ENCODE assay signal across 29 cellular contexts in genomic region chr4:30262379-30262778, GRCh38.
"Had no signal": no experiment of that assay in that cellular context is flagged by ENCODE, and none has a peak within 500 bp of the region (broad histone marks: within the 10 kb centered on the region; RNA-seq: fewer than 3 reads in every experiment).

No MANE protein-coding gene starts in this region.

- H3K9me3 ChIP-seq: gastrocnemius medialis had no signal

- DNase-seq: activated B cell treated with CpG ODN at 0.5 μM for 24 hours; activated CD4-positive, alpha-beta T cell treated with anti-CD3 and anti-CD28 coated beads for 48 hours; activated CD4-positive, alpha-beta T cell treated with anti-CD3 and anti-CD28 coated beads, Interleukin-2, amount 50 U/mL, for 1 hour; activated CD4-positive, alpha-beta T cell treated with anti-CD3 and anti-CD28 coated beads, Interleukin-2, amount 50 U/mL, for 48 hours; activated CD8-positive, alpha-beta memory T cell treated with anti-CD3 and anti-CD28 coated beads for 24 hours; activated CD8-positive, alpha-beta T cell treated with anti-CD3 and anti-CD28 coated beads for 36 hours; activated effector memory CD4-positive, alpha-beta T cell treated with Interleukin-2 at 50 U/mL for 16 hours; activated gamma-delta T cell treated with Interleukin-2 at 50 U/mL for 16 hours; activated naive CD4-positive, alpha-beta T cell treated with anti-CD3 and anti-CD28 coated beads, Interleukin-2, amount 50 U/mL, for 16 hours; activated naive CD4-positive, alpha-beta T cell treated with Interleukin-2 at 50 U/mL for 16 hours; activated T-cell treated with anti-CD3 and anti-CD28 coated beads, Interleukin-2, amount 50 U/mL, for 4 hours; amniotic stem cell; anterior cingulate cortex; brain microvascular endothelial cell; caudate nucleus; cortex of kidney; dermis blood vessel endothelial cell; effector CD4-positive, alpha-beta T cell; effector memory CD8-positive, alpha-beta T cell; foreskin fibroblast; gastrocnemius medialis; heart right ventricle; T-helper 2 cell; WERI-Rb-1 had no signal

- H3K27me3 ChIP-seq: brain microvascular endothelial cell, gastrocnemius medialis, heart right ventricle, hepatocyte had no signal

- H3K4me3 ChIP-seq: gastrocnemius medialis, heart right ventricle, hepatocyte had no signal

- H3K4me2 ChIP-seq: hepatocyte had no signal

- H3K27ac Mint-ChIP-seq: activated B cell treated with CpG ODN at 0.5 μM for 24 hours; activated CD8-positive, alpha-beta T cell treated with anti-CD3 and anti-CD28 coated beads for 36 hours; activated naive CD8-positive, alpha-beta T cell; activated T-helper 17 cell treated with anti-CD3 and anti-CD28 coated beads, Interleukin-2, amount 50 U/mL, for 72 hours; effector memory CD8-positive, alpha-beta T cell had no signal

- H3K36me3 ChIP-seq: brain microvascular endothelial cell, gastrocnemius medialis, heart right ventricle, WERI-Rb-1 had no signal

- H2AFZ ChIP-seq: hepatocyte had no signal

- H3K27me3 Mint-ChIP-seq: activated B cell treated with CpG ODN at 0.5 μM for 24 hours; activated CD8-positive, alpha-beta T cell treated with anti-CD3 and anti-CD28 coated beads for 36 hours; activated naive CD8-positive, alpha-beta T cell; activated T-helper 17 cell treated with anti-CD3 and anti-CD28 coated beads, Interleukin-2, amount 50 U/mL, for 72 hours; effector memory CD8-positive, alpha-beta T cell had no signal

- H3K27ac ChIP-seq: brain microvascular endothelial cell, gastrocnemius medialis, heart right ventricle, hepatocyte, WERI-Rb-1 had no signal

- H3K4me1 ChIP-seq: gastrocnemius medialis, heart right ventricle had no signal

- H3K4me1 Mint-ChIP-seq: activated B cell treated with CpG ODN at 0.5 μM for 24 hours; activated T-helper 17 cell treated with anti-CD3 and anti-CD28 coated beads, Interleukin-2, amount 50 U/mL, for 72 hours had no signal

- H3K36me3 Mint-ChIP-seq: activated naive CD8-positive, alpha-beta T cell had no signal

- H3K9me3 Mint-ChIP-seq: activated B cell treated with CpG ODN at 0.5 μM for 24 hours; effector memory CD8-positive, alpha-beta T cell had no signal

- ATAC-seq: activated CD4-positive, CD25-positive, alpha-beta regulatory T cell treated with anti-CD3 and anti-CD28 coated beads, Interleukin-2, amount 50 U/mL, for 24 hours; activated CD8-positive, alpha-beta T cell treated with anti-CD3 and anti-CD28 coated beads for 36 hours; activated T-cell treated with anti-CD3 and anti-CD28 coated beads, Interleukin-2, amount 50 U/mL, for 4 hours; activated T-helper 17 cell treated with anti-CD3 and anti-CD28 coated beads, Interleukin-2, amount 50 U/mL, for 72 hours; effector memory CD8-positive, alpha-beta T cell; esophagus mucosa; gastrocnemius medialis; heart right ventricle had no signal

- H3K79me2 ChIP-seq: hepatocyte had no signal

- H3K4me3 Mint-ChIP-seq: activated B cell treated with CpG ODN at 0.5 μM for 24 hours; activated CD8-positive, alpha-beta T cell treated with anti-CD3 and anti-CD28 coated beads for 36 hours; activated naive CD8-positive, alpha-beta T cell; activated T-cell treated with anti-CD3 and anti-CD28 coated beads, Interleukin-2, amount 50 U/mL, for 4 hours; activated T-helper 17 cell treated with anti-CD3 and anti-CD28 coated beads, Interleukin-2, amount 50 U/mL, for 72 hours; effector memory CD8-positive, alpha-beta T cell had no signal
